Comparison of ENCODE assay signal across 8 cellular contexts in the genomic region with DNA sequence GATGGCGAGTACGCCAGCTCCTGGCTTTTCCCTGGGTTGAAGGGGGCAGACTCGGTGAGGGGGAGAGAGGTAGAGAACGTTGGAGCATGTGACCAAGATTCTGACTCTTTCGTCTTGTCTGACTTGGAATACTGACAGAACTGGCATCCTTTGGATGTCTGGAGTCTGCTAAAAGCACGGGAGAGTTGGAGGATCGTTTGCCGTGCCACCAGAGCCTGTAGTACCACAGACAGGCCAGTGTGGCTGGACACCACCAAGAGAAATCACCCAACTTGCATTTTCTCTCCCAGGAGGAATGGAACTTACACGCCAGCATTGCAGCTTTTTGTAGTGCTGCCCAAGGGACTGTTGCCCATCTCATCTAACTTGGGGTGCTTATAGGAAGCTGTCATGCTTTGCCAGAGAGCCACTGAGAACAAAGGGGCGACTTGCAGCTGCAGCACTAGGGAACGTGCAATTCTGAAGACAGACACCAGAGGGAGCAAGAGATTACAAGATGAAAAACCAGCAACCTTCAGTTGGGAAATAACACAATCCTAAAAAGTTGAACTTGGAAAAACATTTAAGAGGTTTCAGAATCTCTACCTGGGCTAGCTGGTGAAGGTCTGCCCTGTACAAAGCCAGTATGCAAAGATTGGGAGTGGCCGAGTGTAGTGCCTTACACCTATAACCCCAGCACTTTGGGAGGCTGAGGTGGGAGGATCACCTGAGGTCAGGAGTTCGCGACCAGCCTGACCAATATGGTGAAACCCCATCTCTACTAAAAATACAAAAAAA. TPM values are rescaled to one million over a fixed set of nuclear protein-coding genes. Genes with fewer than 3 reads are reported as not detected.
DNase-seq lines count a peak whose midpoint lies in the region; ATAC-seq and TF ChIP-seq lines count a peak whose summit lies in the region.

No MANE protein-coding gene starts in this region.

- peaks cover 12% of the 10 kb centered on the region; the same call in 1 of the 2 replicates for H3K4me1 ChIP-seq in GM23338 (ENCODE audit: insufficient read depth)

- TF ChIP-seq CTCF in GM23338 (conservative IDR thresholded peaks at IDR 0.05; ENCODE audit: low read depth in 2 of 2) = peak; percentile 84 to 96

- H3F3A ChIP-seq in GM23338 (replicated peaks; ENCODE audit: low read depth) = no peaks in the 10 kb centered on the region; the same call in 1 of the 2 replicates

- peaks cover 23% of the 10 kb centered on the region; the same call in 1 of the 2 replicates for H3K36me3 ChIP-seq in GM23338 (ENCODE audit: insufficient read depth)

- peak; percentile 92 for ATAC-seq in GM23338
- no peak for ATAC-seq in GM21529 (IDR thresholded peaks at IDR 0.05; ENCODE audit: unreplicated experiment)

- no peaks in the 10 kb centered on the region for H3K27me3 ChIP-seq in GM23338 (ENCODE audit: insufficient read depth)

- peaks cover 1% of the 10 kb centered on the region for H3K27me3 Mint-ChIP-seq in GM23338 (ENCODE audit: insufficient read depth, low read depth, poor library complexity)

- H3K4me2 ChIP-seq in GM23338 = no peak overlapping the region

- no peaks in the 10 kb centered on the region; the same call in 1 of the 2 replicates for H4K20me1 ChIP-seq in GM23338 (replicated peaks; ENCODE audit: insufficient read depth)

- H3K36me3 Mint-ChIP-seq in GM23338 (ENCODE audit: low read depth) = peaks cover 59% of the 10 kb centered on the region

- DNase-seq in AML-193 (lab: John Stamatoyannopoulos, UW) (peak; percentile 58 to 63), GM23338 (ENCODE audit: low spot score) (peak; percentile 93), NCI-H526 (lab: John Stamatoyannopoulos, UW) (peak; percentile 5 to 60), dermis microvascular lymphatic vessel endothelial cell (ENCODE audit: low read depth in 2 of 2) (peak; percentile 48 to 65), medulla oblongata (ENCODE audit: extremely low spot score) (peak; percentile 87)
- peak; percentile 52 for DNase-seq in activated CD4-positive, alpha-beta T cell treated with anti-CD3 and anti-CD28 coated beads, Interleukin-2, amount 50 U/mL, for 1 hour
- DNase-seq in stimulated activated CD8-positive, alpha-beta memory T cell treated with anti-CD3 and anti-CD28 coated beads, Interleukin-7, amount 100 ng/mL, for 1 hour (ENCODE audit: low read depth in 2 of 2) = peak; percentile 8 to 27

- H3K27ac Mint-ChIP-seq in GM23338 = peak overlapping the region; percentile 46

- H3K9me2 ChIP-seq in GM23338 (ENCODE audit: insufficient read depth) = no peaks in the 10 kb centered on the region

- no peak overlapping the region for H3K4me3 Mint-ChIP-seq in GM23338

- peaks cover 27% of the 10 kb centered on the region for H3K9me3 Mint-ChIP-seq in GM23338

- H3K4me3 ChIP-seq in GM23338 = no peak overlapping the region

- no peaks in the 10 kb centered on the region for H3K79me2 ChIP-seq in GM23338 (replicated peaks; ENCODE audit: insufficient read depth)

- H2AFZ ChIP-seq in GM23338 = no peak overlapping the region

- no peak overlapping the region for H3K27ac ChIP-seq in GM23338 (ENCODE audit: low read depth)

- H3K4me1 Mint-ChIP-seq in GM23338 = peaks cover 8% of the 10 kb centered on the region

TF ChIP-seq in GM23338, 12 proteins besides CTCF, POLR2A, EP300 and RAD21:
- TF ChIP-seq, protein P1, sequence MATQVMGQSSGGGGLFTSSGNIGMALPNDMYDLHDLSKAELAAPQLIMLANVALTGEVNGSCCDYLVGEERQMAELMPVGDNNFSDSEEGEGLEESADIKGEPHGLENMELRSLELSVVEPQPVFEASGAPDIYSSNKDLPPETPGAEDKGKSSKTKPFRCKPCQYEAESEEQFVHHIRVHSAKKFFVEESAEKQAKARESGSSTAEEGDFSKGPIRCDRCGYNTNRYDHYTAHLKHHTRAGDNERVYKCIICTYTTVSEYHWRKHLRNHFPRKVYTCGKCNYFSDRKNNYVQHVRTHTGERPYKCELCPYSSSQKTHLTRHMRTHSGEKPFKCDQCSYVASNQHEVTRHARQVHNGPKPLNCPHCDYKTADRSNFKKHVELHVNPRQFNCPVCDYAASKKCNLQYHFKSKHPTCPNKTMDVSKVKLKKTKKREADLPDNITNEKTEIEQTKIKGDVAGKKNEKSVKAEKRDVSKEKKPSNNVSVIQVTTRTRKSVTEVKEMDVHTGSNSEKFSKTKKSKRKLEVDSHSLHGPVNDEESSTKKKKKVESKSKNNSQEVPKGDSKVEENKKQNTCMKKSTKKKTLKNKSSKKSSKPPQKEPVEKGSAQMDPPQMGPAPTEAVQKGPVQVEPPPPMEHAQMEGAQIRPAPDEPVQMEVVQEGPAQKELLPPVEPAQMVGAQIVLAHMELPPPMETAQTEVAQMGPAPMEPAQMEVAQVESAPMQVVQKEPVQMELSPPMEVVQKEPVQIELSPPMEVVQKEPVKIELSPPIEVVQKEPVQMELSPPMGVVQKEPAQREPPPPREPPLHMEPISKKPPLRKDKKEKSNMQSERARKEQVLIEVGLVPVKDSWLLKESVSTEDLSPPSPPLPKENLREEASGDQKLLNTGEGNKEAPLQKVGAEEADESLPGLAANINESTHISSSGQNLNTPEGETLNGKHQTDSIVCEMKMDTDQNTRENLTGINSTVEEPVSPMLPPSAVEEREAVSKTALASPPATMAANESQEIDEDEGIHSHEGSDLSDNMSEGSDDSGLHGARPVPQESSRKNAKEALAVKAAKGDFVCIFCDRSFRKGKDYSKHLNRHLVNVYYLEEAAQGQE (IDR thresholded peaks at IDR 0.05; ENCODE audit: unreplicated experiment) = no peak
- no peak for TF ChIP-seq ZNF331 (CRISPR knock-in tag; IDR thresholded peaks at IDR 0.05; ENCODE audit: low read depth)
- no peak for TF ChIP-seq ZNF462 (CRISPR knock-in tag; IDR thresholded peaks at IDR 0.05)
- no peak for TF ChIP-seq EZH2phosphoT487 (IDR thresholded peaks at IDR 0.05; ENCODE audit: unreplicated experiment)
- no peak for TF ChIP-seq ZNF114 (CRISPR knock-in tag; IDR thresholded peaks at IDR 0.05)

RNA-seq across cellular contexts. Expression of gene PSMG2, which starts 24.1 kb away (rescaled TPM):
- 87.8 and 93.9 TPM in 2 replicates for total RNA-seq in GM23338 (2014; rRNA removed; shearing (Covaris generic))
- 151 and 154 TPM in 2 replicates for polyA plus RNA-seq in GM23338 (2016; fragmentation: Nextera tagmentation; extraction: Ambion mirVana)
- 66.0 and 76.9 TPM in 2 replicates for total RNA-seq in dermis microvascular lymphatic vessel endothelial cell

RNA-seq across cellular contexts. Expression of gene CEP76, which starts 24.4 kb away (rescaled TPM):
- total RNA-seq in GM23338 (2014; rRNA removed; shearing (Covaris generic)) = 17.9 and 25.9 TPM in 2 replicates
- polyA plus RNA-seq in GM23338 (2016; fragmentation: Nextera tagmentation; extraction: Ambion mirVana) = 10.4 and 11.2 TPM in 2 replicates
- 13.4 and 14.6 TPM in 2 replicates for total RNA-seq in dermis microvascular lymphatic vessel endothelial cell

Comparison
In these comparisons a context has a peak if more than half of its experiments do, and no peak if none do; other contexts are left out.
1. DNase-seq: peak in every context shown above with its lines; median percentile 93 in GM23338; 87 in medulla oblongata; 60 in AML-193; 56 in dermis microvascular lymphatic vessel endothelial cell; 52 in activated CD4-positive, alpha-beta T cell treated with anti-CD3 and anti-CD28 coated beads, Interleukin-2, amount 50 U/mL, for 1 hour; 32 in NCI-H526; 18 in stimulated activated CD8-positive, alpha-beta memory T cell treated with anti-CD3 and anti-CD28 coated beads, Interleukin-7, amount 100 ng/mL, for 1 hour.